Comparison of ENCODE assay signal across 8 cellular contexts in the genomic region with DNA sequence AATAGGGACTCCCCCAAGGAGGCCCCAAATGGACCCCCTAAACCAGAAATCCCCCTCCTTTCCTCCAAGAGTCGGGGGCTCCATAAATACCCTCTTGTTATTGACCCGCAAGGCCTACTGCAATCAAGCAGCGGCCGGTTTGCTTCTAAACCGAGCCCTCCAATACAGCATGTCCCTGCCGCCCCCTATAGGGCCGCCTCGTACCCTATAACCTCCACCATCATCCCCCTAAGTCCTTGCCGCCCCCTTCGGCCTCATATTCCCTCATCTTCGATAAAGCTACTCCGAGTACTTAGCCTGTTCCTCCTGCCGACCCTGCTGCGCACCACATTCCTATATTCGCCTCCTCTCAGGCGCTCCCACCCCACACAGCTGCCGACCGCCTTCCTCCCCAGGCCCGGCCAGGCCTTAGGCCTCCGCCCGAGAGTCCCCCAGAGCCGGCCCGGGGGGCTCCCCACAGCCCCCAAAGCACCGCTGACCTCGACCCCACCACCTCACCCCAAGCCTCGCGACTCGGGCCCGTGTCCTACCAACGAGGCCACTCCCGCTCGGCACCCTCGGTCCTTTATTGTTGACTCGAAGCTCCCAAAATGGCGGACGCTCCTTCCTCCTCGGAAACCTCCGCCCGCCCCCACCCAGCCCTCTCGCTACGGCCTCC. TPM values are rescaled to one million over a fixed set of nuclear protein-coding genes. Genes with fewer than 3 reads are reported as not detected.
DNase-seq lines count a peak whose midpoint lies in the region; ATAC-seq and TF ChIP-seq lines count a peak whose summit lies in the region.

No MANE protein-coding gene starts in this region.

- DNase-seq in activated gamma-delta T cell treated with Interleukin-2 at 50 U/mL for 16 hours: peak; percentile 57
- no peak for DNase-seq in activated gamma-delta T cell (lab: John Stamatoyannopoulos, UW)
- DNase-seq in NOMO-1 treated with DMSO at 0.1 percent for 48 hours (lab: John Stamatoyannopoulos, UW; ENCODE audit: unreplicated experiment): peak; percentile 67
- peak; percentile 46 for DNase-seq in activated T-cell treated with anti-CD3 and anti-CD28 coated beads for 4 hours
- peak; percentile 31 for DNase-seq in esophagus squamous epithelium (lab: John Stamatoyannopoulos, UW)
- DNase-seq in stimulated activated naive CD4-positive, alpha-beta T cell treated with Interleukin-2 at 50 U/mL for 16 hours (lab: John Stamatoyannopoulos, UW): peak; percentile 55

- H3K36me3 ChIP-seq in esophagus squamous epithelium: peaks cover 0 to 7% (median 0%) of the 10 kb centered on the region in 3 donors
- peaks cover 0 to 12% of the 10 kb centered on the region in 2 donors for H3K36me3 ChIP-seq in muscle layer of duodenum (ENCODE audit: control insufficient read depth in 1 of 2, insufficient read depth in 2 of 2, low read length in 2 of 2)

- H3K4me3 ChIP-seq in esophagus squamous epithelium (peak overlapping the region; percentile 80 to 99 (median 96)), muscle layer of duodenum (ENCODE audit: low read depth in 1 of 2, low read length in 2 of 2) (peak overlapping the region; percentile 89 to 95)

- H3K4me1 ChIP-seq in esophagus squamous epithelium (peaks cover 5 to 60% (median 30%) of the 10 kb centered on the region in 3 donors), muscle layer of duodenum (ENCODE audit: control insufficient read depth in 1 of 2, insufficient read depth in 2 of 2, low read length in 2 of 2) (peaks cover 5 to 30% of the 10 kb centered on the region in 2 donors)

- ATAC-seq in HG03196 (IDR thresholded peaks at IDR 0.05; ENCODE audit: unreplicated experiment): peak; percentile 27

- intact Hi-C loops in esophagus squamous epithelium (cut with DNase I): no loop called here

- TF ChIP-seq CTCF in esophagus squamous epithelium (IDR thresholded peaks at IDR 0.05): peak in 5 of 6 experiments; percentile 8 to 42 (median 34)

- no peak for TF ChIP-seq POLR2A in esophagus squamous epithelium (IDR thresholded peaks at IDR 0.05)

- WGBS in esophagus squamous epithelium, 2 donors: 0 to 1% methylated on average over 16 to 18 of the region's 41 CpGs

- no peaks in the 10 kb centered on the region for H3K27me3 ChIP-seq in esophagus squamous epithelium
- H3K27me3 ChIP-seq in muscle layer of duodenum (ENCODE audit: low read depth, low read length): no peaks in the 10 kb centered on the region

- H3K27ac ChIP-seq in esophagus squamous epithelium (peak overlapping the region; percentile 99 to 100 (median 100)), muscle layer of duodenum (ENCODE audit: low read length) (peak overlapping the region; percentile 100)

- H3K9me3 ChIP-seq in esophagus squamous epithelium: no peaks in the 10 kb centered on the region
- H3K9me3 ChIP-seq in muscle layer of duodenum (ENCODE audit: control insufficient read depth in 1 of 2, low read length in 2 of 2): no peaks in the 10 kb centered on the region

RNA-seq across cellular contexts. Expression of gene DDX6, which starts 0.5 kb away (rescaled TPM):
- total RNA-seq in esophagus squamous epithelium: 10 to 100 TPM; 69.7 to 96.9 (median 84.6) TPM
